1 cellular context compared by ENCODE assay signal in the genomic region with DNA sequence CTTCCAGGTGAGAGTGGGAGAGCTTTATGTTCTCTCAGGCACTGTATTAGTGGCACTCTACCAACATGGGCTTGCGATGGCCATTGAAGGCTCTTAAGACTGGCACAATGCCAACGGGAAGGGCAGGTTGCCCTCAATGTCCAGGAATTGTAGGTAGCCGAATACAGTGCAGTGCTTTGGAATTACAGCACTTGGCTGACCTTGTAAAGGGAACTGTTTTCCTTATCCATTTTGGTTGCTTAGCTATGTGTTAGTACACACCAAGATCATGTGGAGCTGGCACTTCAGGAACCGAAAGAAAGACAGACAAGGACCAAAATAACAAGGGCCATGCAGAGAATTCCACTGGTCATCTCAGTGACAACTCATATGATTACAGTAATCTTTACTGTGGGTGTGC.
TF ChIP-seq lines count a peak whose summit lies in the region.

No MANE protein-coding gene starts in this region.

TF ChIP-seq in SK-N-SH treated with all-trans-retinoic acid at 6 μM for 48 hours, 23 proteins besides CTCF, POLR2A, EP300 and RAD21 (continued from another document):
- TF ChIP-seq, protein P1, sequence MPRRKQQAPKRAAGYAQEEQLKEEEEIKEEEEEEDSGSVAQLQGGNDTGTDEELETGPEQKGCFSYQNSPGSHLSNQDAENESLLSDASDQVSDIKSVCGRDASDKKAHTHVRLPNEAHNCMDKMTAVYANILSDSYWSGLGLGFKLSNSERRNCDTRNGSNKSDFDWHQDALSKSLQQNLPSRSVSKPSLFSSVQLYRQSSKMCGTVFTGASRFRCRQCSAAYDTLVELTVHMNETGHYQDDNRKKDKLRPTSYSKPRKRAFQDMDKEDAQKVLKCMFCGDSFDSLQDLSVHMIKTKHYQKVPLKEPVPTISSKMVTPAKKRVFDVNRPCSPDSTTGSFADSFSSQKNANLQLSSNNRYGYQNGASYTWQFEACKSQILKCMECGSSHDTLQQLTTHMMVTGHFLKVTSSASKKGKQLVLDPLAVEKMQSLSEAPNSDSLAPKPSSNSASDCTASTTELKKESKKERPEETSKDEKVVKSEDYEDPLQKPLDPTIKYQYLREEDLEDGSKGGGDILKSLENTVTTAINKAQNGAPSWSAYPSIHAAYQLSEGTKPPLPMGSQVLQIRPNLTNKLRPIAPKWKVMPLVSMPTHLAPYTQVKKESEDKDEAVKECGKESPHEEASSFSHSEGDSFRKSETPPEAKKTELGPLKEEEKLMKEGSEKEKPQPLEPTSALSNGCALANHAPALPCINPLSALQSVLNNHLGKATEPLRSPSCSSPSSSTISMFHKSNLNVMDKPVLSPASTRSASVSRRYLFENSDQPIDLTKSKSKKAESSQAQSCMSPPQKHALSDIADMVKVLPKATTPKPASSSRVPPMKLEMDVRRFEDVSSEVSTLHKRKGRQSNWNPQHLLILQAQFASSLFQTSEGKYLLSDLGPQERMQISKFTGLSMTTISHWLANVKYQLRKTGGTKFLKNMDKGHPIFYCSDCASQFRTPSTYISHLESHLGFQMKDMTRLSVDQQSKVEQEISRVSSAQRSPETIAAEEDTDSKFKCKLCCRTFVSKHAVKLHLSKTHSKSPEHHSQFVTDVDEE (CRISPR knock-in tag; IDR thresholded peaks at IDR 0.05) = no peak
- TF ChIP-seq BACH2 (CRISPR knock-in tag; IDR thresholded peaks at IDR 0.05; ENCODE audit: borderline replicate concordance) (no peak), CREB5 (CRISPR knock-in tag; IDR thresholded peaks at IDR 0.05; ENCODE audit: low read depth) (no peak), TCF4 (CRISPR knock-in tag; IDR thresholded peaks at IDR 0.05; ENCODE audit: borderline replicate concordance) (no peak), TOX (CRISPR knock-in tag; IDR thresholded peaks at IDR 0.05; ENCODE audit: borderline replicate concordance) (no peak), ZC3H10 (CRISPR knock-in tag; IDR thresholded peaks at IDR 0.05) (no peak), ARNTL (CRISPR knock-in tag; IDR thresholded peaks at IDR 0.05; ENCODE audit: borderline replicate concordance, low read depth) (no peak), ZFP3 (CRISPR knock-in tag; IDR thresholded peaks at IDR 0.05) (no peak), OSR1 (CRISPR knock-in tag; IDR thresholded peaks at IDR 0.05) (no peak)
TF ChIP-seq in SK-N-SH treated with all-trans-retinoic acid at 6 μM for 48 hours: peak in this region for 0.
